In the genomic region with DNA sequence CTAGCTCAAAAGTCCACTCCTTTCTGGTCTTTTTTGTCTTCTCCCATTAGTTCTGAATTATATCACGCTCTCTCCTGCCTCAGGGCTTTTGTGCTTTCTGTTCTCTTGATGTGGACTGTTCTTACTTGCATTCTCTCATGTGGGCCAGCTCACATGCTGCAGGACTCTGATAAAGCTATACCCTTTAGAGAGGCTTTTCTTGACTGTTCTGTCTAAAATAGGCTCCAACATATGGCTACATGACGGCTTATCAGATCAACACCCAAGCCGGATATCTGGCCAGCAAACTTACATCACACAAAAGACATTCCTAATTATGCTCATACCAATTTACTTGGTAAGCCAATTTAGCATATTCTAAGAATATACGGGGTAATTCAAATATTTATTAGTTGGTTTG, we compare ENCODE assay signal across 19 cellular contexts.
"Had no signal": no experiment of that assay in that cellular context is flagged by ENCODE, and none has a peak within 500 bp of the region (broad histone marks: within the 10 kb centered on the region; RNA-seq: fewer than 3 reads in every experiment).

No MANE protein-coding gene starts in this region.

- H3K27me3 Mint-ChIP-seq: stimulated activated naive B cell treated with anti-CD40 and anti-IgM and Interleukin-4, amounts not matched to agents 10 μg/mL and 1 μg/mL and 100 μg/mL, for 72 hours had no signal

- H3K27me3 ChIP-seq: heart right ventricle, transverse colon had no signal

- DNase-seq: activated CD4-positive, alpha-beta T cell treated with anti-CD3 and anti-CD28 coated beads for 4 hours; activated CD4-positive, alpha-beta T cell treated with anti-CD3 and anti-CD28 coated beads, Interleukin-2, amount 50 U/mL, for 48 hours; activated CD4-positive, CD25-positive, alpha-beta regulatory T cell; activated naive CD4-positive, alpha-beta T cell treated with Interleukin-2 at 50 U/mL for 16 hours; activated T-cell treated with anti-CD3 and anti-CD28 coated beads, Interleukin-2, amount 50 U/mL, for 48 hours; amygdala; cerebellar nuclear complex; heart right ventricle; lower lobe of right lung; mesendoderm; mucosa of descending colon; nephron progenitor cell; stimulated activated CD4-positive, alpha-beta T cell treated with anti-CD3 and anti-CD28 coated beads, Interleukin-2, amount 100 ng/mL, for 48 hours; stimulated activated CD8-positive, alpha-beta memory T cell treated with anti-CD3 and anti-CD28 coated beads, Interleukin-4, amount 100 ng/mL, for 48 hours; stimulated activated naive B cell treated with anti-CD40 and anti-IgM and Interleukin-4, amounts not matched to agents 10 μg/mL and 1 μg/mL and 100 μg/mL, for 72 hours; transverse colon had no signal

- H3K27ac ChIP-seq: coronary artery, epithelial cell of prostate, heart right ventricle, lower lobe of right lung, transverse colon had no signal

- H3K9me3 ChIP-seq: heart right ventricle, lower lobe of right lung, mucosa of descending colon, transverse colon had no signal

- H3K36me3 ChIP-seq: heart right ventricle, lower lobe of right lung, transverse colon had no signal

- H3K4me3 Mint-ChIP-seq: nephron progenitor cell; stimulated activated naive B cell treated with anti-CD40 and anti-IgM and Interleukin-4, amounts not matched to agents 10 μg/mL and 1 μg/mL and 100 μg/mL, for 72 hours had no signal

- H3K9me3 Mint-ChIP-seq: nephron progenitor cell had no signal

- H3K4me1 Mint-ChIP-seq: nephron progenitor cell; stimulated activated naive B cell treated with anti-CD40 and anti-IgM and Interleukin-4, amounts not matched to agents 10 μg/mL and 1 μg/mL and 100 μg/mL, for 72 hours had no signal

- H3K4me3 ChIP-seq: coronary artery, heart right ventricle, lower lobe of right lung, mucosa of descending colon, transverse colon had no signal

- ATAC-seq: heart right ventricle; left lobe of liver; lower lobe of right lung; mucosa of descending colon; stimulated activated naive B cell treated with anti-CD40 and anti-IgM and Interleukin-4, amounts not matched to agents 10 μg/mL and 1 μg/mL and 100 μg/mL, for 72 hours had no signal

- H3K36me3 Mint-ChIP-seq: stimulated activated naive B cell treated with anti-CD40 and anti-IgM and Interleukin-4, amounts not matched to agents 10 μg/mL and 1 μg/mL and 100 μg/mL, for 72 hours had no signal

- H3K4me1 ChIP-seq: heart right ventricle, lower lobe of right lung, transverse colon had no signal

- H3K27ac Mint-ChIP-seq: nephron progenitor cell; stimulated activated naive B cell treated with anti-CD40 and anti-IgM and Interleukin-4, amounts not matched to agents 10 μg/mL and 1 μg/mL and 100 μg/mL, for 72 hours had no signal
